24 cellular contexts compared by ENCODE assay signal in genomic region chr13:36142735-36143134, GRCh38. TPM values are rescaled to one million over a fixed set of nuclear protein-coding genes. Genes with fewer than 3 reads are reported as not detected.
"Had no signal": no experiment of that assay in that cellular context is flagged by ENCODE, and none has a peak within 500 bp of the region (broad histone marks: within the 10 kb centered on the region; RNA-seq: fewer than 3 reads in every experiment).

No MANE protein-coding gene starts in this region.

- H3K27ac ChIP-seq: epithelial cell of prostate, esophagus muscularis mucosa, left ventricle myocardium inferior, lower lobe of right lung, neural progenitor cell, ovary, right atrium auricular region, sigmoid colon, skin epidermis, testis, tibial nerve, upper lobe of right lung, vagina had no signal

- H3K4me1 Mint-ChIP-seq: memory B cell; mesothelial cell of epicardium; neural progenitor cell; stimulated activated naive B cell treated with anti-CD40 and anti-IgM and Interleukin-4, amounts not matched to agents 10 μg/mL and 1 μg/mL and 100 μg/mL, for 72 hours; stimulated activated naive CD8-positive, alpha-beta T cell treated with anti-CD3 and anti-CD28 coated beads, Interleukin-15, amount 100 ng/mL, for 72 hours had no signal

- H3K27me3 ChIP-seq: esophagus muscularis mucosa, neural progenitor cell, ovary, right atrium auricular region, sigmoid colon, testis, tibial nerve, upper lobe of right lung, vagina had no signal

- H3K27ac Mint-ChIP-seq: effector memory CD8-positive, alpha-beta T cell; memory B cell; mesothelial cell of epicardium; natural killer cell treated with Interleukin-12 subunit alpha and Interleukin-12 subunit beta and Interleukin-15 and Interleukin-18, amount 100 ng/mL, for 72 hours; neural progenitor cell; stimulated activated naive B cell treated with anti-CD40 and anti-IgM and Interleukin-4, amounts not matched to agents 10 μg/mL and 1 μg/mL and 100 μg/mL, for 72 hours; stimulated activated naive CD8-positive, alpha-beta T cell treated with anti-CD3 and anti-CD28 coated beads, Interleukin-15, amount 100 ng/mL, for 72 hours had no signal

- H3K4me3 ChIP-seq: esophagus muscularis mucosa, left ventricle myocardium inferior, lower lobe of right lung, neural progenitor cell, ovary, right atrium auricular region, sigmoid colon, skin epidermis, testis, tibial nerve, upper lobe of right lung, vagina had no signal

- ATAC-seq: effector memory CD8-positive, alpha-beta T cell; left cardiac atrium; lower lobe of right lung; natural killer cell treated with Interleukin-12 subunit alpha and Interleukin-12 subunit beta and Interleukin-15 and Interleukin-18, amount 100 ng/mL, for 72 hours; stimulated activated naive B cell treated with anti-CD40 and anti-IgM and Interleukin-4, amounts not matched to agents 10 μg/mL and 1 μg/mL and 100 μg/mL, for 72 hours; stimulated activated naive CD8-positive, alpha-beta T cell treated with anti-CD3 and anti-CD28 coated beads, Interleukin-15, amount 100 ng/mL, for 72 hours; upper lobe of right lung had no signal

- H3K36me3 Mint-ChIP-seq: memory B cell; natural killer cell treated with Interleukin-12 subunit alpha and Interleukin-12 subunit beta and Interleukin-15 and Interleukin-18, amount 100 ng/mL, for 72 hours; neural progenitor cell; stimulated activated naive B cell treated with anti-CD40 and anti-IgM and Interleukin-4, amounts not matched to agents 10 μg/mL and 1 μg/mL and 100 μg/mL, for 72 hours had no signal

- DNase-seq: effector memory CD8-positive, alpha-beta T cell; kidney; left cardiac atrium; left ventricle myocardium inferior; lower lobe of right lung; nucleus accumbens; ovary; sigmoid colon; stimulated activated CD4-positive, alpha-beta T cell treated with anti-CD3 and anti-CD28 coated beads, Interleukin-2, amount 100 ng/mL, for 24 hours; stimulated activated CD4-positive, alpha-beta T cell treated with anti-CD3 and anti-CD28 coated beads, Interleukin-4, amount 100 ng/mL, for 4 hours; stimulated activated naive B cell treated with anti-CD40 and anti-IgM and Interleukin-4, amounts not matched to agents 10 μg/mL and 1 μg/mL and 100 μg/mL, for 72 hours; stimulated activated naive CD8-positive, alpha-beta T cell treated with anti-CD3 and anti-CD28 coated beads, Interleukin-15, amount 100 ng/mL, for 72 hours; testis; upper lobe of right lung had no signal

- H3K9me3 ChIP-seq: esophagus muscularis mucosa, lower lobe of right lung, ovary, testis, vagina had no signal

- H3K4me1 ChIP-seq: esophagus muscularis mucosa, left ventricle myocardium inferior, lower lobe of right lung, right atrium auricular region, sigmoid colon, testis, tibial nerve, upper lobe of right lung, vagina had no signal

- H3K4me3 Mint-ChIP-seq: effector memory CD8-positive, alpha-beta T cell; memory B cell; mesothelial cell of epicardium; natural killer cell treated with Interleukin-12 subunit alpha and Interleukin-12 subunit beta and Interleukin-15 and Interleukin-18, amount 100 ng/mL, for 72 hours; neural progenitor cell; stimulated activated naive B cell treated with anti-CD40 and anti-IgM and Interleukin-4, amounts not matched to agents 10 μg/mL and 1 μg/mL and 100 μg/mL, for 72 hours; stimulated activated naive CD8-positive, alpha-beta T cell treated with anti-CD3 and anti-CD28 coated beads, Interleukin-15, amount 100 ng/mL, for 72 hours had no signal

- H3K36me3 ChIP-seq: esophagus muscularis mucosa, left ventricle myocardium inferior, lower lobe of right lung, neural progenitor cell, ovary, right atrium auricular region, sigmoid colon, tibial nerve, upper lobe of right lung, vagina had no signal

- H3K27me3 Mint-ChIP-seq: effector memory CD8-positive, alpha-beta T cell; memory B cell; natural killer cell treated with Interleukin-12 subunit alpha and Interleukin-12 subunit beta and Interleukin-15 and Interleukin-18, amount 100 ng/mL, for 72 hours; stimulated activated naive B cell treated with anti-CD40 and anti-IgM and Interleukin-4, amounts not matched to agents 10 μg/mL and 1 μg/mL and 100 μg/mL, for 72 hours had no signal

RNA-seq across cellular contexts. Expression of gene DCLK1, which starts 11.6 kb away (rescaled TPM):
- total RNA-seq: natural killer cell treated with Interleukin-12 subunit alpha and Interleukin-12 subunit beta and Interleukin-15 and Interleukin-18, amount 100 ng/mL, for 72 hours had no signal
